ENCODE assay signal across 18 cellular contexts in genomic region chr17:46143827-46144236, GRCh38. TPM values are rescaled to one million over a fixed set of nuclear protein-coding genes. Genes with fewer than 3 reads are reported as not detected.
DNase-seq lines count a peak whose midpoint lies in the region; ATAC-seq and TF ChIP-seq lines count a peak whose summit lies in the region.
"Had no signal": no experiment of that assay in that cellular context is flagged by ENCODE, and none has a peak within 500 bp of the region (broad histone marks: within the 10 kb centered on the region; RNA-seq: fewer than 3 reads in every experiment).

No MANE protein-coding gene starts in this region.

- H3K4me2 ChIP-seq in OCI-LY7 (ENCODE audit: low read length), result peak overlapping the region; percentile 83

- peaks cover 99% of the 10 kb centered on the region for H3K4me1 ChIP-seq in OCI-LY7 (ENCODE audit: insufficient read depth, low read length, poor library complexity, severe bottlenecking)
- peaks cover 43% of the 10 kb centered on the region for H3K4me1 ChIP-seq in iPS-18a (ENCODE audit: control insufficient read depth, low read depth, low read length)

- peak overlapping the region; percentile 87 for H3K27ac ChIP-seq in OCI-LY7 (ENCODE audit: low read depth, low read length, poor library complexity, severe bottlenecking)
- H3K27ac ChIP-seq in iPS-18a (ENCODE audit: low read length), result no peak overlapping the region
- no peak overlapping the region for H3K27ac ChIP-seq in RWPE1
- H3K27ac ChIP-seq: coronary artery had no signal

- no TSS peak for BruUV-seq in OCI-LY7 (replicated peaks; lab: Mats Ljungman, UMichigan)

- H3K9me2 ChIP-seq in OCI-LY7 (ENCODE audit: insufficient read depth, low read length), result no peaks in the 10 kb centered on the region

- peak overlapping the region; percentile 21 for H3K9ac ChIP-seq in iPS-18a (ENCODE audit: low read length)

- no peaks in the 10 kb centered on the region for H3K27me3 ChIP-seq in iPS-18a (ENCODE audit: control insufficient read depth, insufficient read depth, low read length)
- H3K27me3 ChIP-seq: spleen had no signal

- peaks cover 0 to 5% of the 10 kb centered on the region in 2 donors for H3K36me3 Mint-ChIP-seq in activated T-cell treated with anti-CD3 and anti-CD28 coated beads, Interleukin-2, amount 50 U/mL, for 72 hours (ENCODE audit: insufficient read depth in 2 of 2)
- peaks cover 7% of the 10 kb centered on the region for H3K36me3 Mint-ChIP-seq in T-cell

- H3K9me3 Mint-ChIP-seq in activated T-cell treated with anti-CD3 and anti-CD28 coated beads, Interleukin-2, amount 50 U/mL, for 72 hours, result no peaks in the 10 kb centered on the region
- no peaks in the 10 kb centered on the region for H3K9me3 Mint-ChIP-seq in T-cell

- DNase-seq in activated T-cell treated with anti-CD3 and anti-CD28 coated beads, Interleukin-2, amount 50 U/mL, for 72 hours, result no peak
- DNase-seq in activated T-cell treated with anti-CD3 and anti-CD28 coated beads, Interleukin-2, amount 50 U/mL, for 1 hour, result no peak
- no peak for DNase-seq in OCI-LY7 (ENCODE audit: low spot score)
- peak; percentile 74 for DNase-seq in superior temporal gyrus (ENCODE audit: extremely low spot score)
- no peak for DNase-seq in RWPE1 (ENCODE audit: low spot score)
- DNase-seq in T-cell, result no peak
- DNase-seq: activated CD4-positive, alpha-beta T cell treated with anti-CD3 and anti-CD28 coated beads for 1 hour; amygdala; Caco-2; erythroblast; GF-D8; head of caudate nucleus; mucosa of descending colon; NCI-H69; spleen had no signal

- peak overlapping the region; percentile 23 to 78 for H3K4me3 Mint-ChIP-seq in activated T-cell treated with anti-CD3 and anti-CD28 coated beads, Interleukin-2, amount 50 U/mL, for 72 hours
- H3K4me3 Mint-ChIP-seq in T-cell, result peak overlapping the region in 1 of 3 donors; percentile 53

- ATAC-seq in activated T-cell treated with anti-CD3 and anti-CD28 coated beads, Interleukin-2, amount 50 U/mL, for 72 hours (replicated peaks in 1 of 2), result no peak
- ATAC-seq in T-cell (replicated peaks in 1 of 4) (no peak), GM21526 (IDR thresholded peaks at IDR 0.05; ENCODE audit: low FRiP score, unreplicated experiment) (no peak)
- ATAC-seq: mucosa of descending colon had no signal

- H3K9me3 ChIP-seq in OCI-LY7 (ENCODE audit: low read length), result no peaks in the 10 kb centered on the region
- H3K9me3 ChIP-seq in iPS-18a (ENCODE audit: control insufficient read depth, low read depth, low read length), result no peaks in the 10 kb centered on the region
- H3K9me3 ChIP-seq: Caco-2, mucosa of descending colon, spleen had no signal

- POLR2A ChIA-PET in OCI-LY7 (lab: Charles Lee) (interaction anchor here (0.7 to 6.0 kb wide), 5 partner anchors 11 to 849 kb away, joined by 3 to 61 read pairs (median 4); no protein-coding TSS in a partner anchor), RWPE1 (lab: Yijun Ruan, JAX; ENCODE audit: low non-redundant PET) (no interaction called here), T-cell (lab: Charles Lee) (interaction anchor here in 1 of 2 donors (0.6 kb wide), 1 partner anchor 786 kb away, joined by 7 read pairs; no protein-coding TSS in a partner anchor)

- no peaks in the 10 kb centered on the region for H3K27me3 Mint-ChIP-seq in activated T-cell treated with anti-CD3 and anti-CD28 coated beads, Interleukin-2, amount 50 U/mL, for 72 hours (ENCODE audit: low read depth)
- H3K27me3 Mint-ChIP-seq in T-cell, result no peaks in the 10 kb centered on the region

- H3K36me3 ChIP-seq in OCI-LY7 (ENCODE audit: insufficient read depth, low read length) (peaks cover 13% of the 10 kb centered on the region; the same call in 1 of the 2 replicates), iPS-18a (ENCODE audit: control insufficient read depth, low read depth, low read length) (no peaks in the 10 kb centered on the region)
- H3K36me3 ChIP-seq: spleen had no signal

- H3K79me2 ChIP-seq in OCI-LY7 (ENCODE audit: insufficient read depth, low read depth, low read length), result peaks cover 97% of the 10 kb centered on the region

- CTCF ChIA-PET in OCI-LY7 (lab: Charles Lee; ENCODE audit: unreplicated experiment), result no interaction called here
- CTCF ChIA-PET in RWPE1 (lab: Yijun Ruan, JAX), result no interaction called here
- CTCF ChIA-PET in T-cell (lab: Charles Lee), result interaction anchor here in 1 of 2 donors (1.4 kb wide), 1 partner anchor 55 kb away, joined by 3 read pairs; no protein-coding TSS in a partner anchor

- peaks cover 100% of the 10 kb centered on the region for H3K4me1 Mint-ChIP-seq in activated T-cell treated with anti-CD3 and anti-CD28 coated beads, Interleukin-2, amount 50 U/mL, for 72 hours (ENCODE audit: low read depth)
- H3K4me1 Mint-ChIP-seq in T-cell, result peaks cover 92 to 98% (median 94%) of the 10 kb centered on the region in 3 donors

- peak overlapping the region; percentile 61 for H3K27ac Mint-ChIP-seq in activated T-cell treated with anti-CD3 and anti-CD28 coated beads, Interleukin-2, amount 50 U/mL, for 72 hours
- peak overlapping the region in 1 of 2 donors; percentile 24 for H3K27ac Mint-ChIP-seq in T-cell

- intact Hi-C loops in OCI-LY7 (cut with micrococcal nuclease; ENCODE audit: unreplicated experiment), result no loop called here

- no peak for TF ChIP-seq CTCF in OCI-LY7 (conservative IDR thresholded peaks at IDR 0.05; ENCODE audit: low read length)
- TF ChIP-seq CTCF in RWPE1 (conservative IDR thresholded peaks at IDR 0.05; ENCODE audit: low read depth), result no peak

- H2AFZ ChIP-seq in OCI-LY7 (ENCODE audit: low read length), result no peak overlapping the region

- H4K20me1 ChIP-seq in OCI-LY7 (ENCODE audit: insufficient read depth, low read length), result peaks cover 15% of the 10 kb centered on the region; the same call in 1 of the 2 replicates

- H3K4me3 ChIP-seq in OCI-LY7 (ENCODE audit: low read depth, low read length, poor library complexity, severe bottlenecking) (peak overlapping the region; percentile 42), iPS-18a (ENCODE audit: low read length) (no peak overlapping the region)
- H3K4me3 ChIP-seq: coronary artery, mucosa of descending colon, spleen had no signal

RNA-seq across cellular contexts. Expression of gene KANSL1, which starts 49.4 kb away (rescaled TPM):
- 100 to 1,000 TPM in 1 of 2 donors, 10 to 100 TPM in 1; 73.5 to 130 TPM for total RNA-seq in activated T-cell treated with anti-CD3 and anti-CD28 coated beads, Interleukin-2, amount 50 U/mL, for 72 hours
- total RNA-seq in OCI-LY7 (2014; rRNA removed; shearing (Covaris generic)), result 92.1 and 96.9 TPM in 2 replicates
- 129 and 130 TPM in 2 replicates for total RNA-seq in OCI-LY7 (2022)
- 100 to 1,000 TPM; 113 to 301 (median 160) TPM for total RNA-seq in T-cell
